8 cellular contexts compared by ENCODE assay signal in genomic region chr16:46381344-46381743, GRCh38.
DNase-seq lines count a peak whose midpoint lies in the region; ATAC-seq, FAIRE-seq and TF ChIP-seq lines count a peak whose summit lies in the region.
"Not testable (repeated sequence)": the region's sequence is repeated elsewhere in the genome, so short reads cannot be mapped to it uniquely, and the experiment has no call there.

No MANE protein-coding gene starts in this region.

- not testable (repeated sequence) for H4K20me1 ChIP-seq in IMR-90 (ENCODE audit: insufficient read depth, low read length); mammary epithelial cell (ENCODE audit: insufficient read depth, low read length); endothelial cell of umbilical vein (replicated peaks; ENCODE audit: control insufficient read depth, extremely low read depth, insufficient read depth, low read length)

- WGBS in IMR-90 (ENCODE audit: extremely low coverage in 2 of 2, insufficient read length in 1 of 2), 2 experiments: 71% methylated on average over 12 of the region's 17 CpGs; no CpG with 5 or more reads in 1 of the 2 experiments
- WGBS in mammary epithelial cell (ENCODE audit: low coverage, missing lambda C conversion rate): 79% methylated on average over 17 of the region's 17 CpGs
- no CpG with 5 or more reads among the region's 17 CpGs for WGBS in neuronal stem cell (ENCODE audit: extremely low coverage in 2 of 2, insufficient read length in 2 of 2, insufficient replicate concordance in 1 of 2), 2 donors

- not testable (repeated sequence) for H3K56ac ChIP-seq in IMR-90 (ENCODE audit: extremely low read depth, insufficient read depth, low read length)

- CTCF ChIA-PET in IMR-90 (lab: Yijun Ruan, JAX); mammary epithelial cell (lab: Charles Lee; ENCODE audit: low non-redundant PET); endothelial cell of umbilical vein (lab: Charles Lee): not testable (repeated sequence)

- H3K4me2 ChIP-seq in IMR-90 (ENCODE audit: low read depth, low read length); mammary epithelial cell (ENCODE audit: insufficient read depth, low read depth, low read length); endothelial cell of umbilical vein (ENCODE audit: insufficient read depth, low read length); neuronal stem cell (ENCODE audit: insufficient read depth, low read length, poor library complexity, severe bottlenecking): not testable (repeated sequence)

- H2AK9ac ChIP-seq in IMR-90 (replicated peaks; ENCODE audit: low read depth, low read length, poor library complexity): not testable (repeated sequence)

- not testable (repeated sequence) for H4K91ac ChIP-seq in IMR-90 (ENCODE audit: insufficient read depth, low read depth, low read length); neuronal stem cell (ENCODE audit: low read depth, low read length, poor library complexity)

- not testable (repeated sequence) for H3K27ac ChIP-seq in IMR-90 (ENCODE audit: insufficient read depth, low read length); mammary epithelial cell (ENCODE audit: insufficient read depth, low read depth, low read length); endothelial cell of umbilical vein (ENCODE audit: insufficient read depth, low read depth, low read length); neuronal stem cell (replicated peaks; ENCODE audit: low read length)

- BruUV-seq in IMR-90 (replicated peaks; lab: Mats Ljungman, UMichigan); mammary epithelial cell (replicated peaks; lab: Mats Ljungman, UMichigan); endothelial cell of umbilical vein (replicated peaks; lab: Mats Ljungman, UMichigan): not testable (repeated sequence)

- intact Hi-C loops in IMR-90 (cut with micrococcal nuclease); mammary epithelial cell (cut with micrococcal nuclease); endothelial cell of umbilical vein (cut with micrococcal nuclease): not testable (repeated sequence)

- TF ChIP-seq RAD21 in IMR-90 (IDR thresholded peaks at IDR 0.05; ENCODE audit: low read length): not testable (repeated sequence)

- H3K79me2 ChIP-seq in mammary epithelial cell (ENCODE audit: insufficient read depth, low read length); endothelial cell of umbilical vein (ENCODE audit: control insufficient read depth, insufficient read depth, low read length): not testable (repeated sequence)

- H3K9ac ChIP-seq in IMR-90 (ENCODE audit: low read depth, low read length); mammary epithelial cell (ENCODE audit: insufficient read depth, low read length); endothelial cell of umbilical vein (replicated peaks; ENCODE audit: extremely low read depth, insufficient read depth, low read length); neuronal stem cell (ENCODE audit: low read depth, low read length, poor library complexity): not testable (repeated sequence)

- not testable (repeated sequence) for H2BK15ac ChIP-seq in IMR-90 (ENCODE audit: low read depth, low read length); neuronal stem cell (ENCODE audit: low read length)

- dilution Hi-C loops in IMR-90 (cut with HindIII; ENCODE audit: low sequenced_read_pairs, unreplicated experiment); mammary epithelial cell (cut with HindIII; ENCODE audit: low sequenced_read_pairs); endothelial cell of umbilical vein (cut with MboI; ENCODE audit: extremely low pct_ligation_motif_present, low sequenced_read_pairs): not testable (repeated sequence)

- not testable (repeated sequence) for H3K18ac ChIP-seq in IMR-90 (ENCODE audit: low read depth, low read length); neuronal stem cell (ENCODE audit: low read length)

- not testable (repeated sequence) for H4K5ac ChIP-seq in IMR-90 (ENCODE audit: low read depth, low read length)

- H3K23ac ChIP-seq in IMR-90 (ENCODE audit: low read depth, low read length); neuronal stem cell (ENCODE audit: low read depth, low read length, poor library complexity): not testable (repeated sequence)

- TF ChIP-seq CTCF in IMR-90 (conservative IDR thresholded peaks at IDR 0.05; ENCODE audit: low read depth, low read length); mammary epithelial cell (conservative IDR thresholded peaks at IDR 0.05 in 1 of 2, IDR thresholded peaks at IDR 0.05 in 1 of 2; ENCODE audit: extremely low read depth in 1 of 2, insufficient read depth in 1 of 2, low read depth in 1 of 2, low read length in 2 of 2); endothelial cell of umbilical vein (IDR thresholded peaks at IDR 0.05; ENCODE audit: extremely low read depth in 1 of 2, insufficient read depth in 1 of 2, low read depth in 1 of 2, low read length in 2 of 2); fibroblast of the aortic adventitia (IDR thresholded peaks at IDR 0.05; ENCODE audit: insufficient read depth, low read length): not testable (repeated sequence)

- H3K9me1 ChIP-seq in IMR-90 (ENCODE audit: insufficient read depth, low read length); endothelial cell of umbilical vein (replicated peaks; ENCODE audit: control insufficient read depth, extremely low read depth, insufficient read depth, low read length): not testable (repeated sequence)

- H2AK5ac ChIP-seq in IMR-90 (ENCODE audit: low read depth, low read length); neuronal stem cell (ENCODE audit: low read depth, low read length): not testable (repeated sequence)

- not testable (repeated sequence) for TF ChIP-seq POLR2A in IMR-90 (IDR thresholded peaks at IDR 0.05; ENCODE audit: low read depth, low read length); endothelial cell of umbilical vein (IDR thresholded peaks at IDR 0.05; ENCODE audit: low read depth, low read length)

- H2BK20ac ChIP-seq in IMR-90 (ENCODE audit: low read depth, low read length): not testable (repeated sequence)

- not testable (repeated sequence) for H2BK5ac ChIP-seq in IMR-90 (ENCODE audit: low read depth, low read length, poor library complexity, severe bottlenecking); neuronal stem cell (ENCODE audit: low read length)

- not testable (repeated sequence) for FAIRE-seq in endothelial cell of umbilical vein (lab: Jason Lieb, UNC)

- not testable (repeated sequence) for H4K8ac ChIP-seq in IMR-90 (ENCODE audit: low read depth in 2 of 2, low read length in 2 of 2); neuronal stem cell (ENCODE audit: low read depth, low read length)

- POLR2A ChIA-PET in IMR-90 (lab: Charles Lee; ENCODE audit: unreplicated experiment); endothelial cell of umbilical vein (lab: Charles Lee): not testable (repeated sequence)

- not testable (repeated sequence) for H2BK120ac ChIP-seq in IMR-90 (ENCODE audit: low read depth, low read length); neuronal stem cell (ENCODE audit: low read depth, low read length)

- H3K4me1 ChIP-seq in IMR-90 (ENCODE audit: control insufficient read depth, insufficient read depth, low read length); mammary epithelial cell (ENCODE audit: insufficient read depth, low read length); endothelial cell of umbilical vein (ENCODE audit: control insufficient read depth, extremely low read depth, insufficient read depth, low read length); neuronal stem cell (ENCODE audit: control insufficient read depth in 2 of 2, insufficient read depth in 1 of 2, low read depth in 1 of 2, low read length in 2 of 2): not testable (repeated sequence)

- H3K9me3 ChIP-seq in IMR-90 (ENCODE audit: control insufficient read depth, insufficient read depth, low read length) (peaks cover 12% of the 10 kb centered on the region; the same call in 1 of the 2 replicates), mammary epithelial cell (replicated peaks; ENCODE audit: insufficient read depth, low read length) (peaks cover 25% of the 10 kb centered on the region)
- H3K9me3 ChIP-seq in endothelial cell of umbilical vein (replicated peaks; ENCODE audit: control insufficient read depth, insufficient read depth, low read length); neuronal stem cell (replicated peaks in 1 of 2; ENCODE audit: control insufficient read depth in 2 of 2, insufficient read depth in 1 of 2, low read depth in 1 of 2, low read length in 2 of 2): not testable (repeated sequence)

- H3K14ac ChIP-seq in IMR-90 (replicated peaks; ENCODE audit: low read depth, low read length); neuronal stem cell (ENCODE audit: low read length): not testable (repeated sequence)

- H2AFZ ChIP-seq in IMR-90 (replicated peaks; ENCODE audit: low read length, poor library complexity); mammary epithelial cell (ENCODE audit: low read depth, low read length); endothelial cell of umbilical vein (ENCODE audit: low read depth, low read length); neuronal stem cell (ENCODE audit: low read length): not testable (repeated sequence)

- H3K4me3 ChIP-seq in IMR-90 (ENCODE audit: insufficient read depth, low read depth, low read length); mammary epithelial cell (replicated peaks in 1 of 3; ENCODE audit: insufficient read depth in 1 of 3, low read depth in 2 of 3, low read length in 3 of 3); endothelial cell of umbilical vein (replicated peaks in 1 of 3; ENCODE audit: insufficient read depth in 1 of 3, low read depth in 1 of 3, low read length in 3 of 3); fibroblast of the aortic adventitia (ENCODE audit: low read depth, low read length); neuronal stem cell (ENCODE audit: low read length in 2 of 2): not testable (repeated sequence)

- H2BK12ac ChIP-seq in neuronal stem cell (ENCODE audit: low read length): not testable (repeated sequence)

- H3K36me3 ChIP-seq in IMR-90 (ENCODE audit: control insufficient read depth, insufficient read depth, low read length); mammary epithelial cell (ENCODE audit: insufficient read depth, low read length); endothelial cell of umbilical vein (ENCODE audit: control insufficient read depth in 2 of 2, extremely low read depth in 1 of 2, insufficient read depth in 2 of 2, low read length in 2 of 2); neuronal stem cell (replicated peaks in 1 of 2; ENCODE audit: control insufficient read depth in 2 of 2, insufficient read depth in 2 of 2, low read length in 2 of 2): not testable (repeated sequence)

- in situ Hi-C loops in ACHN (cut with HindIII; ENCODE audit: low pct_ligation_motif_present, low pct_unique_long_range_greater_than_20kb, low sequenced_read_pairs); IMR-90 (cut with MboI; ENCODE audit: low sequenced_read_pairs); SK-MEL-5 (cut with HindIII; ENCODE audit: low pct_unique_long_range_greater_than_20kb, low sequenced_read_pairs); mammary epithelial cell (cut with MboI; ENCODE audit: low sequenced_read_pairs in 2 of 2): not testable (repeated sequence)

- DNase-seq in ACHN: peak; percentile 40
- DNase-seq in IMR-90: peak; percentile 31
- peak; percentile 0 for DNase-seq in SK-MEL-5 (ENCODE audit: low read depth, low spot score)
- peak; percentile 19 for DNase-seq in mammary epithelial cell
- peak; percentile 42 for DNase-seq in endothelial cell of umbilical vein (ENCODE audit: low read depth, low spot score)
- peak; percentile 6 for DNase-seq in fibroblast of the aortic adventitia (ENCODE audit: low read depth)
- peak; percentile 54 for DNase-seq in left kidney (ENCODE audit: low read depth, low spot score)
- peak; percentile 24 for DNase-seq in neuronal stem cell (ENCODE audit: low spot score)

- H3K4ac ChIP-seq in IMR-90 (ENCODE audit: low read depth, low read length); neuronal stem cell (ENCODE audit: low read length): not testable (repeated sequence)

- H3K79me1 ChIP-seq in IMR-90 (ENCODE audit: low read depth in 1 of 2, low read length in 2 of 2); neuronal stem cell (ENCODE audit: low read depth, low read length): not testable (repeated sequence)

- not testable (repeated sequence) for ATAC-seq in IMR-90 (ENCODE audit: low read depth)

- not testable (repeated sequence) for H3K27me3 ChIP-seq in IMR-90 (ENCODE audit: control insufficient read depth, insufficient read depth, low read length); mammary epithelial cell (ENCODE audit: insufficient read depth, low read length); endothelial cell of umbilical vein (ENCODE audit: control insufficient read depth in 2 of 2, insufficient read depth in 2 of 2, low read length in 2 of 2); neuronal stem cell (ENCODE audit: control insufficient read depth in 3 of 3, insufficient read depth in 3 of 3, low read depth in 1 of 3, low read length in 3 of 3)

Comparison
In these comparisons a context has a peak if more than half of its experiments do, and no peak if none do; other contexts are left out.
1. DNase-seq: peak in every context shown above with its lines; median percentile 54 in left kidney; 42 in endothelial cell of umbilical vein; 40 in ACHN; 31 in IMR-90; 24 in neuronal stem cell; 19 in mammary epithelial cell; 6 in fibroblast of the aortic adventitia; 0 in SK-MEL-5.